ENCODE assay signal across 8 cellular contexts in genomic region chr2:234497592-234498023, GRCh38. TPM values are rescaled to one million over a fixed set of nuclear protein-coding genes. Genes with fewer than 3 reads are reported as not detected.
DNase-seq lines count a peak whose midpoint lies in the region; ATAC-seq and TF ChIP-seq lines count a peak whose summit lies in the region.

No MANE protein-coding gene starts in this region.

- peaks cover 2% of the 10 kb centered on the region for H3K27me3 Mint-ChIP-seq in activated CD8-positive, alpha-beta memory T cell treated with anti-CD3 and anti-CD28 coated beads, Interleukin-2, amount 10 ng/mL, durations not matched to agents 7 days and 5 days

- peaks cover 9 to 32% of the 10 kb centered on the region in 2 donors for H3K4me1 ChIP-seq in left lung
- H3K4me1 ChIP-seq in thymus (ENCODE audit: control insufficient read depth, insufficient read depth, low read length), result no peaks in the 10 kb centered on the region

- peaks cover 0 to 40% of the 10 kb centered on the region in 2 donors for H3K27me3 ChIP-seq in left lung
- no peaks in the 10 kb centered on the region for H3K27me3 ChIP-seq in thymus (ENCODE audit: control insufficient read depth, insufficient read depth)

- no peaks in the 10 kb centered on the region for H3K9me3 Mint-ChIP-seq in activated CD8-positive, alpha-beta memory T cell treated with anti-CD3 and anti-CD28 coated beads, Interleukin-2, amount 10 ng/mL, durations not matched to agents 7 days and 5 days (ENCODE audit: low read depth)

- in situ Hi-C loops in astrocyte of the spinal cord (cut with HindIII; ENCODE audit: low sequenced_read_pairs), result no loop called here

- WGBS in thymus, result 76% methylated on average over 33 of the region's 33 CpGs

- H3K36me3 Mint-ChIP-seq in activated CD8-positive, alpha-beta memory T cell treated with anti-CD3 and anti-CD28 coated beads, Interleukin-2, amount 10 ng/mL, durations not matched to agents 7 days and 5 days, result peaks cover 41% of the 10 kb centered on the region

- CTCF ChIA-PET in activated CD8-positive, alpha-beta memory T cell treated with anti-CD3 and anti-CD28 coated beads, Interleukin-2, amount 10 ng/mL, durations not matched to agents 7 days and 5 days (lab: Charles Lee), result interaction anchor here (0.8 to 7.6 kb wide), 12 partner anchors 14 to 522 kb away, joined by 3 to 103 read pairs (median 4); no protein-coding TSS in a partner anchor

- no peak for DNase-seq in activated CD8-positive, alpha-beta memory T cell treated with anti-CD3 and anti-CD28 coated beads, Interleukin-2, amount 10 ng/mL, durations not matched to agents 7 days and 5 days
- no peak for DNase-seq in activated CD8-positive, alpha-beta memory T cell treated with anti-CD3 and anti-CD28 coated beads, Interleukin-2, amount 50 U/mL, for 4 hours
- DNase-seq in astrocyte of the spinal cord (ENCODE audit: low read depth, low spot score), result no peak
- DNase-seq in left lung, result no peak

- TF ChIP-seq CTCF in astrocyte of the spinal cord (IDR thresholded peaks at IDR 0.05; ENCODE audit: low read depth, low read length) (no peak), left lung (IDR thresholded peaks at IDR 0.05) (no peak)

- H3K9me3 ChIP-seq in left lung (no peaks in the 10 kb centered on the region), thymus (ENCODE audit: control insufficient read depth) (no peaks in the 10 kb centered on the region)

- H3K4me3 ChIP-seq in astrocyte of the spinal cord (ENCODE audit: low read depth, low read length), result peak overlapping the region; percentile 30
- peak overlapping the region; percentile 25 to 63 for H3K4me3 ChIP-seq in left lung
- H3K4me3 ChIP-seq in thymus (ENCODE audit: low read length), result peak overlapping the region; percentile 92

- H3K36me3 ChIP-seq in left lung, result no peaks in the 10 kb centered on the region
- H3K36me3 ChIP-seq in thymus (ENCODE audit: control insufficient read depth, insufficient read depth), result no peaks in the 10 kb centered on the region

- H3K27ac ChIP-seq in left lung (peak overlapping the region; percentile 49 to 75), thymus (ENCODE audit: low read depth) (peak overlapping the region; percentile 86)

- intact Hi-C loops in left lung (cut with DNase I), result loop anchor here in 1 of 2 donors (5.0 kb wide), 1 partner anchor 205 kb away; no protein-coding TSS in a partner anchor

- H3K4me3 Mint-ChIP-seq in activated CD8-positive, alpha-beta memory T cell treated with anti-CD3 and anti-CD28 coated beads, Interleukin-2, amount 10 ng/mL, durations not matched to agents 7 days and 5 days, result peak overlapping the region; percentile 68

- H3K27ac Mint-ChIP-seq in activated CD8-positive, alpha-beta memory T cell treated with anti-CD3 and anti-CD28 coated beads, Interleukin-2, amount 10 ng/mL, durations not matched to agents 7 days and 5 days, result peak overlapping the region; percentile 79

- H3K4me1 Mint-ChIP-seq in activated CD8-positive, alpha-beta memory T cell treated with anti-CD3 and anti-CD28 coated beads, Interleukin-2, amount 10 ng/mL, durations not matched to agents 7 days and 5 days, result peaks cover 32% of the 10 kb centered on the region

- no peak for ATAC-seq in activated CD8-positive, alpha-beta memory T cell treated with anti-CD3 and anti-CD28 coated beads, Interleukin-2, amount 10 ng/mL, durations not matched to agents 7 days and 5 days
- ATAC-seq in left lung (no peak), HG02610 (IDR thresholded peaks at IDR 0.05; ENCODE audit: unreplicated experiment) (no peak), HG03439 (IDR thresholded peaks at IDR 0.05; ENCODE audit: unreplicated experiment) (no peak), HG02970 (IDR thresholded peaks at IDR 0.05; ENCODE audit: low FRiP score, unreplicated experiment) (no peak)

RNA-seq across cellular contexts. Expression of gene ARL4C, which starts 0.7 kb away (rescaled TPM):
- 100 to 1,000 TPM; 252 to 306 TPM for total RNA-seq in activated CD8-positive, alpha-beta memory T cell treated with anti-CD3 and anti-CD28 coated beads, Interleukin-2, amount 10 ng/mL, durations not matched to agents 7 days and 5 days
- 10 to 100 TPM; 15.8 to 16.8 TPM for total RNA-seq in left lung
- 59.9 TPM for polyA plus RNA-seq in thymus

Comparison
In these comparisons a context has a peak if more than half of its experiments do, and no peak if none do; other contexts are left out.
1. H3K4me3 ChIP-seq: peak in every context shown above with its lines; median percentile 92 in thymus; 44 in left lung; 30 in astrocyte of the spinal cord.
2. RNA of gene ARL4C, which starts 0.7 kb away (total RNA-seq): 252 to 306 TPM in activated CD8-positive, alpha-beta memory T cell treated with anti-CD3 and anti-CD28 coated beads, Interleukin-2, amount 10 ng/mL, durations not matched to agents 7 days and 5 days; 15.8 to 16.8 TPM in left lung; every median in the first group is over 10 times any median in the second.